Comparison of ENCODE assay signal across 1 cellular context in the genomic region with DNA sequence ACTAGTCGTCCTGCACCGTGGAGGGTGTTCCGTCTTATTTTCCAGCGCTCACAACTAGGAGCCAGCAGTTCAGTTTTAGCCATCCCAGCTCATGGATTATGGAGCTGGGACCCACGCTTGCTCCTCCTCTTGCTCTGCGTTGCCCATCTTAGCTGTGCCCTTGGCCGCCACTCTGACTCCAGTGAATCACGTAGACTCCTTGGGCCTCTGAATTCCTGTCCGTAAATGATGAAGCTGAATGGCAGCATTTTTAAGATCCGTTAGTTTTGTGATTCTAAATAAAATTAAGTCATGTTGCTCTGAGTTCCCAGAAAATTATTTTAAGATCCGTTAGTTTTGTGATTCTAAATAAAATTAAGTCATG.
TF ChIP-seq lines count a peak whose summit lies in the region.

No MANE protein-coding gene starts in this region.

TF ChIP-seq in H1, 55 proteins besides CTCF, POLR2A, EP300 and RAD21:
- TF ChIP-seq, protein P1, sequence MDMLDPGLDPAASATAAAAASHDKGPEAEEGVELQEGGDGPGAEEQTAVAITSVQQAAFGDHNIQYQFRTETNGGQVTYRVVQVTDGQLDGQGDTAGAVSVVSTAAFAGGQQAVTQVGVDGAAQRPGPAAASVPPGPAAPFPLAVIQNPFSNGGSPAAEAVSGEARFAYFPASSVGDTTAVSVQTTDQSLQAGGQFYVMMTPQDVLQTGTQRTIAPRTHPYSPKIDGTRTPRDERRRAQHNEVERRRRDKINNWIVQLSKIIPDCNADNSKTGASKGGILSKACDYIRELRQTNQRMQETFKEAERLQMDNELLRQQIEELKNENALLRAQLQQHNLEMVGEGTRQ (IDR thresholded peaks at IDR 0.05; ENCODE audit: low read length), result no peak
- TF ChIP-seq SP1 (IDR thresholded peaks at IDR 0.05; ENCODE audit: low read depth, low read length), result no peak
